Comparison of ENCODE assay signal across 17 cellular contexts in genomic region chr5:34564706-34565235, GRCh38.
A peak's percentile ranks its signal among the peaks of the same experiment; 100 is the strongest.
DNase-seq lines count a peak whose midpoint lies in the region; ATAC-seq and TF ChIP-seq lines count a peak whose summit lies in the region.
"Had no signal": no experiment of that assay in that cellular context is flagged by ENCODE, and none has a peak within 500 bp of the region (broad histone marks: within the 10 kb centered on the region; RNA-seq: fewer than 3 reads in every experiment).

No MANE protein-coding gene starts in this region.

- H3K9me3 Mint-ChIP-seq in stimulated activated naive CD8-positive, alpha-beta T cell treated with anti-CD3 and anti-CD28 coated beads, Interleukin-15, amount 100 ng/mL, for 72 hours = no peaks in the 10 kb centered on the region
- H3K9me3 Mint-ChIP-seq in activated T-cell treated with anti-CD3 and anti-CD28 coated beads, Interleukin-2, amount 50 U/mL, for 24 hours = no peaks in the 10 kb centered on the region
- H3K9me3 Mint-ChIP-seq in CD8-positive, alpha-beta memory T cell = no peaks in the 10 kb centered on the region
- H3K9me3 Mint-ChIP-seq in CD4-positive, alpha-beta memory T cell = no peaks in the 10 kb centered on the region
- H3K9me3 Mint-ChIP-seq: activated CD4-positive, alpha-beta T cell treated with anti-CD3 and anti-CD28 coated beads, Interleukin-2, amount 10 ng/mL, durations not matched to agents 24 days and 14 days; CD8-positive, alpha-beta T cell; endodermal cell had no signal

- H3K4me1 Mint-ChIP-seq in stimulated activated naive CD8-positive, alpha-beta T cell treated with anti-CD3 and anti-CD28 coated beads, Interleukin-15, amount 100 ng/mL, for 72 hours = no peaks in the 10 kb centered on the region
- H3K4me1 Mint-ChIP-seq in activated T-cell treated with anti-CD3 and anti-CD28 coated beads, Interleukin-2, amount 50 U/mL, for 24 hours (ENCODE audit: low read depth) = no peaks in the 10 kb centered on the region
- H3K4me1 Mint-ChIP-seq in CD8-positive, alpha-beta memory T cell = no peaks in the 10 kb centered on the region
- no peaks in the 10 kb centered on the region for H3K4me1 Mint-ChIP-seq in CD4-positive, alpha-beta memory T cell
- H3K4me1 Mint-ChIP-seq: activated CD4-positive, alpha-beta T cell treated with anti-CD3 and anti-CD28 coated beads, Interleukin-2, amount 10 ng/mL, durations not matched to agents 24 days and 14 days had no signal

- H3K36me3 Mint-ChIP-seq in activated T-cell treated with anti-CD3 and anti-CD28 coated beads, Interleukin-2, amount 50 U/mL, for 24 hours (ENCODE audit: low read depth) = no peaks in the 10 kb centered on the region
- no peaks in the 10 kb centered on the region for H3K36me3 Mint-ChIP-seq in CD8-positive, alpha-beta memory T cell
- no peaks in the 10 kb centered on the region for H3K36me3 Mint-ChIP-seq in CD4-positive, alpha-beta memory T cell
- H3K36me3 Mint-ChIP-seq: activated naive CD8-positive, alpha-beta T cell; CD8-positive, alpha-beta T cell had no signal

- H3K27me3 ChIP-seq in ovary = no peaks in the 10 kb centered on the region
- H3K27me3 ChIP-seq in CD8-positive, alpha-beta memory T cell (ENCODE audit: insufficient read depth, low read length, poor library complexity, severe bottlenecking) = no peaks in the 10 kb centered on the region
- H3K27me3 ChIP-seq in CD4-positive, alpha-beta memory T cell (ENCODE audit: insufficient read depth, low read length) = no peaks in the 10 kb centered on the region
- H3K27me3 ChIP-seq: MG63 had no signal

- H3K27ac Mint-ChIP-seq in stimulated activated naive CD8-positive, alpha-beta T cell treated with anti-CD3 and anti-CD28 coated beads, Interleukin-15, amount 100 ng/mL, for 72 hours = no peak overlapping the region
- no peak overlapping the region for H3K27ac Mint-ChIP-seq in activated T-cell treated with anti-CD3 and anti-CD28 coated beads, Interleukin-2, amount 50 U/mL, for 24 hours
- no peak overlapping the region for H3K27ac Mint-ChIP-seq in CD8-positive, alpha-beta memory T cell
- H3K27ac Mint-ChIP-seq in CD4-positive, alpha-beta memory T cell = no peak overlapping the region
- H3K27ac Mint-ChIP-seq: activated CD4-positive, alpha-beta T cell treated with anti-CD3 and anti-CD28 coated beads, Interleukin-2, amount 10 ng/mL, durations not matched to agents 24 days and 14 days; activated naive CD8-positive, alpha-beta T cell; CD8-positive, alpha-beta T cell; endodermal cell had no signal

- H3K4me3 ChIP-seq in fibroblast of villous mesenchyme (ENCODE audit: low read depth, low read length) (no peak overlapping the region), ovary (no peak overlapping the region)
- H3K4me3 ChIP-seq in CD8-positive, alpha-beta memory T cell (ENCODE audit: low read length) = no peak overlapping the region
- H3K4me3 ChIP-seq in CD4-positive, alpha-beta memory T cell (ENCODE audit: low read length in 2 of 2) = no peak overlapping the region
- H3K4me3 ChIP-seq: MG63 had no signal

- no peaks in the 10 kb centered on the region for H3K36me3 ChIP-seq in ovary
- no peaks in the 10 kb centered on the region for H3K36me3 ChIP-seq in CD8-positive, alpha-beta memory T cell (ENCODE audit: insufficient read depth, low read length)
- H3K36me3 ChIP-seq in CD4-positive, alpha-beta memory T cell (ENCODE audit: insufficient read depth, low read length) = no peaks in the 10 kb centered on the region
- H3K36me3 ChIP-seq: MG63 had no signal

- CTCF ChIA-PET in CD8-positive, alpha-beta memory T cell (lab: Charles Lee) = no interaction called here
- CTCF ChIA-PET in CD4-positive, alpha-beta memory T cell (lab: Charles Lee; ENCODE audit: partially characterized antibody) = no interaction called here

- no peak for TF ChIP-seq POLR2A in ovary (IDR thresholded peaks at IDR 0.05)

- POLR2A ChIA-PET in CD8-positive, alpha-beta memory T cell (lab: Charles Lee) = no interaction called here
- POLR2A ChIA-PET in CD4-positive, alpha-beta memory T cell (lab: Charles Lee; ENCODE audit: partially characterized antibody) = no interaction called here

- ATAC-seq in stimulated activated naive CD8-positive, alpha-beta T cell treated with anti-CD3 and anti-CD28 coated beads, Interleukin-15, amount 100 ng/mL, for 72 hours = peak; percentile 28
- ATAC-seq in stimulated activated naive CD8-positive, alpha-beta T cell treated with anti-CD3 and anti-CD28 coated beads, Interleukin-15, Interleukin-2, amounts not matched to agents 100 U/mL and 50 U/mL, for 24 hours = no peak
- ATAC-seq: CD8-positive, alpha-beta T cell had no signal

- WGBS in ovary, 3 donors = 35 to 59% (median 43%) methylated on average over 15 of the region's 15 CpGs

- no peak overlapping the region for H3K4me3 Mint-ChIP-seq in stimulated activated naive CD8-positive, alpha-beta T cell treated with anti-CD3 and anti-CD28 coated beads, Interleukin-15, amount 100 ng/mL, for 72 hours
- no peak overlapping the region for H3K4me3 Mint-ChIP-seq in activated T-cell treated with anti-CD3 and anti-CD28 coated beads, Interleukin-2, amount 50 U/mL, for 24 hours
- H3K4me3 Mint-ChIP-seq in CD8-positive, alpha-beta memory T cell = no peak overlapping the region
- H3K4me3 Mint-ChIP-seq in CD4-positive, alpha-beta memory T cell = no peak overlapping the region
- H3K4me3 Mint-ChIP-seq: activated CD4-positive, alpha-beta T cell treated with anti-CD3 and anti-CD28 coated beads, Interleukin-2, amount 10 ng/mL, durations not matched to agents 24 days and 14 days; activated naive CD8-positive, alpha-beta T cell; CD8-positive, alpha-beta T cell; endodermal cell had no signal

- H3K9me3 ChIP-seq in ovary = no peaks in the 10 kb centered on the region
- H3K9me3 ChIP-seq in CD8-positive, alpha-beta memory T cell (ENCODE audit: low read length) = no peaks in the 10 kb centered on the region
- no peaks in the 10 kb centered on the region for H3K9me3 ChIP-seq in CD4-positive, alpha-beta memory T cell (ENCODE audit: control insufficient read depth in 1 of 2, low read length in 2 of 2)
- H3K9me3 ChIP-seq: MG63 had no signal

- H3K4me1 ChIP-seq in ovary (ENCODE audit: insufficient read depth) = peaks cover 10% of the 10 kb centered on the region
- no peaks in the 10 kb centered on the region for H3K4me1 ChIP-seq in CD8-positive, alpha-beta memory T cell (ENCODE audit: insufficient read depth, low read length)
- no peaks in the 10 kb centered on the region for H3K4me1 ChIP-seq in CD4-positive, alpha-beta memory T cell (ENCODE audit: insufficient read depth, low read length)

- no peak for TF ChIP-seq EP300 in ovary (IDR thresholded peaks at IDR 0.05)

- peaks cover 5% of the 10 kb centered on the region for H3K27me3 Mint-ChIP-seq in stimulated activated naive CD8-positive, alpha-beta T cell treated with anti-CD3 and anti-CD28 coated beads, Interleukin-15, amount 100 ng/mL, for 72 hours
- H3K27me3 Mint-ChIP-seq in activated T-cell treated with anti-CD3 and anti-CD28 coated beads, Interleukin-2, amount 50 U/mL, for 24 hours = no peaks in the 10 kb centered on the region
- no peaks in the 10 kb centered on the region for H3K27me3 Mint-ChIP-seq in CD8-positive, alpha-beta memory T cell
- no peaks in the 10 kb centered on the region for H3K27me3 Mint-ChIP-seq in CD4-positive, alpha-beta memory T cell
- H3K27me3 Mint-ChIP-seq: activated CD4-positive, alpha-beta T cell treated with anti-CD3 and anti-CD28 coated beads, Interleukin-2, amount 10 ng/mL, durations not matched to agents 24 days and 14 days; activated naive CD8-positive, alpha-beta T cell had no signal

- TF ChIP-seq CTCF in fibroblast of villous mesenchyme (IDR thresholded peaks at IDR 0.05; ENCODE audit: insufficient read depth, low read depth, low read length) = no peak
- no peak for TF ChIP-seq CTCF in ovary (IDR thresholded peaks at IDR 0.05)

- DNase-seq in stimulated activated naive CD8-positive, alpha-beta T cell treated with anti-CD3 and anti-CD28 coated beads, Interleukin-15, amount 100 ng/mL, for 72 hours = no peak
- DNase-seq in stimulated activated naive CD8-positive, alpha-beta T cell treated with anti-CD3 and anti-CD28 coated beads, Interleukin-15, Interleukin-2, amounts not matched to agents 100 U/mL and 50 U/mL, for 24 hours = no peak
- DNase-seq in fibroblast of villous mesenchyme (ENCODE audit: low read depth) = peak; percentile 73
- peak; percentile 30 to 62 (median 34) for DNase-seq in ovary
- DNase-seq in activated T-cell treated with anti-CD3 and anti-CD28 coated beads, Interleukin-2, amount 50 U/mL, for 24 hours = no peak
- no peak for DNase-seq in CD8-positive, alpha-beta memory T cell
- no peak for DNase-seq in CD4-positive, alpha-beta memory T cell
- no peak for DNase-seq in T-helper 9 cell
- DNase-seq: activated CD4-positive, alpha-beta T cell treated with anti-CD3 and anti-CD28 coated beads, Interleukin-2, amount 10 ng/mL, durations not matched to agents 24 days and 14 days; activated T-cell treated with anti-CD3 and anti-CD28 coated beads, Interleukin-2, amount 50 U/mL, for 1 hour; CD8-positive, alpha-beta T cell; central memory CD4-positive, alpha-beta T cell; endodermal cell; MG63; NCI-H187; NCI-H510A treated with DMSO at 0.1 percent for 48 hours had no signal

- no peak overlapping the region for H3K27ac ChIP-seq in ovary
- H3K27ac ChIP-seq in CD8-positive, alpha-beta memory T cell (ENCODE audit: low read depth, low read length) = no peak overlapping the region
- H3K27ac ChIP-seq in CD4-positive, alpha-beta memory T cell (ENCODE audit: low read depth, low read length) = no peak overlapping the region

- intact Hi-C loops in ovary (cut with DNase I) = no loop called here
- intact Hi-C loops in CD4-positive, alpha-beta memory T cell (cut with micrococcal nuclease) = no loop called here

Comparison
In these comparisons a context has a peak if more than half of its experiments do, and no peak if none do; other contexts are left out.
1. DNase-seq: peak in fibroblast of villous mesenchyme (single experiment) and ovary (5 of 5); none in stimulated activated naive CD8-positive, alpha-beta T cell treated with anti-CD3 and anti-CD28 coated beads, Interleukin-15, amount 100 ng/mL, for 72 hours (0 of 2), stimulated activated naive CD8-positive, alpha-beta T cell treated with anti-CD3 and anti-CD28 coated beads, Interleukin-15, Interleukin-2, amounts not matched to agents 100 U/mL and 50 U/mL, for 24 hours (single experiment), activated T-cell treated with anti-CD3 and anti-CD28 coated beads, Interleukin-2, amount 50 U/mL, for 24 hours (single experiment), CD8-positive, alpha-beta memory T cell (0 of 5), CD4-positive, alpha-beta memory T cell (0 of 5) and T-helper 9 cell (single experiment).